In genomic region chr2:79832540-79833234, GRCh38 we compare ENCODE assay signal across 16 cellular contexts.
DNase-seq lines count a peak whose midpoint lies in the region; ATAC-seq and TF ChIP-seq lines count a peak whose summit lies in the region.
"Had no signal": no experiment of that assay in that cellular context is flagged by ENCODE, and none has a peak within 500 bp of the region (broad histone marks: within the 10 kb centered on the region; RNA-seq: fewer than 3 reads in every experiment).

No MANE protein-coding gene starts in this region.

- H3K4me2 ChIP-seq in neural progenitor cell: peak overlapping the region; percentile 7

- H3K27ac Mint-ChIP-seq in endodermal cell: peak overlapping the region; percentile 93
- peak overlapping the region; percentile 97 for H3K27ac Mint-ChIP-seq in neural progenitor cell
- H3K27ac Mint-ChIP-seq: memory B cell; stimulated activated naive CD8-positive, alpha-beta T cell treated with anti-CD3 and anti-CD28 coated beads, Interleukin-15, amount 100 ng/mL, for 72 hours had no signal

- H3K9me3 ChIP-seq in endodermal cell (ENCODE audit: control insufficient read depth, low read length) (no peaks in the 10 kb centered on the region), neural progenitor cell (ENCODE audit: low read depth) (peaks cover 3% of the 10 kb centered on the region), WERI-Rb-1 (ENCODE audit: severe bottlenecking) (no peaks in the 10 kb centered on the region), upper lobe of right lung (no peaks in the 10 kb centered on the region)

- DNase-seq in DMS79 treated with DMSO at 0.1 percent for 48 hours (lab: John Stamatoyannopoulos, UW) (peak; percentile 15), NCI-H526 (lab: John Stamatoyannopoulos, UW) (peak; percentile 55 to 56), endodermal cell (peak; percentile 54), neural progenitor cell (ENCODE audit: low spot score) (peak; percentile 39), T-helper 2 cell (no peak), WERI-Rb-1 (no peak), upper lobe of right lung (no peak)
- DNase-seq: activated CD8-positive, alpha-beta memory T cell treated with anti-CD3 and anti-CD28 coated beads, Interleukin-2, amount 50 U/mL, for 48 hours; effector CD4-positive, alpha-beta T cell; HCEC 1CT; NCI-H187; SIG-M5; stimulated activated CD4-positive, alpha-beta T cell treated with anti-CD3 and anti-CD28 coated beads, Interleukin-4, amount 100 ng/mL, for 24 hours; stimulated activated naive CD8-positive, alpha-beta T cell treated with anti-CD3 and anti-CD28 coated beads, Interleukin-15, amount 100 ng/mL, for 72 hours had no signal

- no peaks in the 10 kb centered on the region for H3K79me2 ChIP-seq in neural progenitor cell (ENCODE audit: low read depth)

- H3K27ac ChIP-seq in endodermal cell (ENCODE audit: low read depth, low read length): peak overlapping the region; percentile 95
- peak overlapping the region; percentile 39 for H3K27ac ChIP-seq in neural progenitor cell
- H3K27ac ChIP-seq in WERI-Rb-1: no peak overlapping the region
- H3K27ac ChIP-seq in upper lobe of right lung: no peak overlapping the region

- H3K36me3 Mint-ChIP-seq in endodermal cell (ENCODE audit: low read depth) (no peaks in the 10 kb centered on the region), neural progenitor cell (peaks cover 2% of the 10 kb centered on the region)
- H3K36me3 Mint-ChIP-seq: memory B cell had no signal

- H3K4me3 ChIP-seq in endodermal cell (ENCODE audit: low read length) (no peak overlapping the region), neural progenitor cell (no peak overlapping the region), WERI-Rb-1 (ENCODE audit: low read depth, low read length) (no peak overlapping the region), upper lobe of right lung (no peak overlapping the region)

- H3K27me3 ChIP-seq in endodermal cell (ENCODE audit: control insufficient read depth, insufficient read depth, low read length, poor library complexity, severe bottlenecking) (no peaks in the 10 kb centered on the region), neural progenitor cell (no peaks in the 10 kb centered on the region), WERI-Rb-1 (ENCODE audit: insufficient read depth, low read depth, severe bottlenecking) (no peaks in the 10 kb centered on the region), upper lobe of right lung (no peaks in the 10 kb centered on the region)

- no peak overlapping the region for H3K4me3 Mint-ChIP-seq in endodermal cell
- no peak overlapping the region for H3K4me3 Mint-ChIP-seq in neural progenitor cell
- H3K4me3 Mint-ChIP-seq: memory B cell; stimulated activated naive CD8-positive, alpha-beta T cell treated with anti-CD3 and anti-CD28 coated beads, Interleukin-15, amount 100 ng/mL, for 72 hours had no signal

- H3K9ac ChIP-seq in endodermal cell (ENCODE audit: extremely low read depth, low read length, poor library complexity, severe bottlenecking) (no peak overlapping the region), neural progenitor cell (no peak overlapping the region)

- H3K27me3 Mint-ChIP-seq in endodermal cell (ENCODE audit: insufficient read depth): no peaks in the 10 kb centered on the region
- H3K27me3 Mint-ChIP-seq in neural progenitor cell (ENCODE audit: insufficient read depth, low read depth): no peaks in the 10 kb centered on the region
- H3K27me3 Mint-ChIP-seq: memory B cell; stimulated activated naive CD8-positive, alpha-beta T cell treated with anti-CD3 and anti-CD28 coated beads, Interleukin-15, amount 100 ng/mL, for 72 hours had no signal

- H3K36me3 ChIP-seq in endodermal cell (ENCODE audit: control insufficient read depth, insufficient read depth, low read length) (no peaks in the 10 kb centered on the region), neural progenitor cell (no peaks in the 10 kb centered on the region), WERI-Rb-1 (no peaks in the 10 kb centered on the region), upper lobe of right lung (no peaks in the 10 kb centered on the region)

- no peak for TF ChIP-seq CTCF in endodermal cell (conservative IDR thresholded peaks at IDR 0.05)
- TF ChIP-seq CTCF in neural progenitor cell (IDR thresholded peaks at IDR 0.05): no peak
- no peak for TF ChIP-seq CTCF in WERI-Rb-1 (IDR thresholded peaks at IDR 0.05; ENCODE audit: low read depth, low read length)
- no peak for TF ChIP-seq CTCF in upper lobe of right lung (IDR thresholded peaks at IDR 0.05)

- H3K4me1 ChIP-seq in endodermal cell (ENCODE audit: control insufficient read depth, insufficient read depth, low read length) (no peaks in the 10 kb centered on the region), neural progenitor cell (peaks cover 16% of the 10 kb centered on the region), upper lobe of right lung (no peaks in the 10 kb centered on the region)

- WGBS in endodermal cell (ENCODE audit: insufficient coverage in 1 of 2, insufficient read length in 1 of 2), 2 experiments: 60 to 71% methylated on average over 4 to 6 of the region's 6 CpGs

- no peak for ATAC-seq in GM18867 (IDR thresholded peaks at IDR 0.05; ENCODE audit: unreplicated experiment)
- ATAC-seq in upper lobe of right lung: no peak
- ATAC-seq: stimulated activated naive CD8-positive, alpha-beta T cell treated with anti-CD3 and anti-CD28 coated beads, Interleukin-15, amount 100 ng/mL, for 72 hours had no signal

- H3K9me3 Mint-ChIP-seq in endodermal cell (no peaks in the 10 kb centered on the region), neural progenitor cell (peaks cover 3% of the 10 kb centered on the region)

- H2AFZ ChIP-seq in neural progenitor cell (replicated peaks): no peak overlapping the region

- no peaks in the 10 kb centered on the region for H4K20me1 ChIP-seq in neural progenitor cell (ENCODE audit: low read depth)

- intact Hi-C loops in upper lobe of right lung (cut with DNase I): no loop called here

- peaks cover 8% of the 10 kb centered on the region for H3F3A ChIP-seq in neural progenitor cell (ENCODE audit: low read depth)

- peaks cover 15% of the 10 kb centered on the region for H3K4me1 Mint-ChIP-seq in endodermal cell
- peaks cover 25% of the 10 kb centered on the region for H3K4me1 Mint-ChIP-seq in neural progenitor cell
- H3K4me1 Mint-ChIP-seq: memory B cell; stimulated activated naive CD8-positive, alpha-beta T cell treated with anti-CD3 and anti-CD28 coated beads, Interleukin-15, amount 100 ng/mL, for 72 hours had no signal

Comparison
In these comparisons a context has a peak if more than half of its experiments do, and no peak if none do; other contexts are left out.
1. DNase-seq: peak in DMS79 treated with DMSO at 0.1 percent for 48 hours (single experiment), NCI-H526 (2 of 2), endodermal cell (single experiment) and neural progenitor cell (single experiment); none in T-helper 2 cell (0 of 5), WERI-Rb-1 (single experiment) and upper lobe of right lung (single experiment).
2. H3K27ac ChIP-seq: peak in endodermal cell (single experiment) and neural progenitor cell (single experiment); none in WERI-Rb-1 (single experiment) and upper lobe of right lung (single experiment).